Comparison of ENCODE assay signal across 8 cellular contexts in the genomic region with DNA sequence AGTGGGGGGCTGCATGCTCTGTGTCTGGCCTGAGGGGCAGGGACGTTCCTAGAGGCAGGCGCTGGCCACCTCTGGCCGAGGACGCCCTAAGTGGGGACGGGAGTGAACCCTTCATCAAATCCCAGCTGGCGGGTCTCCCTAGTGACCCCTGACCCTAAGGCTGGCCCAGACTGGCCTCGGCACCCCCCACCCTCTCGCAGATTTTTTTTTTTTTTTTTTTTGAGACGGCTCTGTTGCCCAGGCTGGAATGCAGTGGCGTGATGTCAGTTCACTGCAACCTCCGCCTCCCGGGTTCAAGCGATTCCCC. TPM values are rescaled to one million over a fixed set of nuclear protein-coding genes. Genes with fewer than 3 reads are reported as not detected.
DNase-seq lines count a peak whose midpoint lies in the region; ATAC-seq and TF ChIP-seq lines count a peak whose summit lies in the region.

No MANE protein-coding gene starts in this region.

- H3K4me1 ChIP-seq in heart left ventricle (peaks cover 24 to 80% (median 57%) of the 10 kb centered on the region in 12 donors), mesodermal cell (ENCODE audit: control insufficient read depth, insufficient read depth, low read length, poor library complexity, severe bottlenecking) (peaks cover 18% of the 10 kb centered on the region), upper lobe of left lung (peaks cover 52 to 65% (median 57%) of the 10 kb centered on the region in 4 donors)

- H3K4me3 ChIP-seq in heart left ventricle, result peak overlapping the region; percentile 12 to 96 (median 74)
- H3K4me3 ChIP-seq in brain microvascular endothelial cell (ENCODE audit: low read depth, low read length), result peak overlapping the region; percentile 60
- H3K4me3 ChIP-seq in mesodermal cell (ENCODE audit: extremely low read depth, insufficient read depth, low read length, poor library complexity, severe bottlenecking), result peak overlapping the region; percentile 57
- H3K4me3 ChIP-seq in upper lobe of left lung, result peak overlapping the region; percentile 59 to 98 (median 82)

- no peak for TF ChIP-seq EP300 in upper lobe of left lung (IDR thresholded peaks at IDR 0.05)

- no peak for DNase-seq in heart left ventricle
- DNase-seq in left cardiac atrium, result no peak
- DNase-seq in brain microvascular endothelial cell, result no peak
- no peak for DNase-seq in upper lobe of left lung
- DNase-seq in foreskin melanocyte, result no peak
- DNase-seq in stimulated activated CD8-positive, alpha-beta memory T cell treated with anti-CD3 and anti-CD28 coated beads, Interleukin-4, amount 100 ng/mL, for 48 hours, result no peak

- 38 to 47% (median 41%) methylated on average over 13 of the region's 13 CpGs for WGBS in heart left ventricle, 4 donors
- 63 to 64% methylated on average over 7 to 10 of the region's 13 CpGs for WGBS in mesodermal cell (ENCODE audit: insufficient coverage in 2 of 2), 2 experiments
- WGBS in upper lobe of left lung, 2 donors, result 43 to 54% methylated on average over 12 to 13 of the region's 13 CpGs

- no peaks in the 10 kb centered on the region for H3K27me3 ChIP-seq in heart left ventricle
- H3K27me3 ChIP-seq in brain microvascular endothelial cell (replicated peaks), result no peaks in the 10 kb centered on the region
- H3K27me3 ChIP-seq in upper lobe of left lung, result no peaks in the 10 kb centered on the region

- ATAC-seq in heart left ventricle (no peak), left cardiac atrium (no peak), upper lobe of left lung (ENCODE audit: low FRiP score in 2 of 2) (no peak), HG03457 (IDR thresholded peaks at IDR 0.05; ENCODE audit: unreplicated experiment) (no peak)

- H3K36me3 ChIP-seq in heart left ventricle (peaks cover 0 to 12% (median 2%) of the 10 kb centered on the region in 9 donors), brain microvascular endothelial cell (replicated peaks) (peaks cover 3% of the 10 kb centered on the region), mesodermal cell (ENCODE audit: control insufficient read depth, insufficient read depth, low read length) (peaks cover 18% of the 10 kb centered on the region), upper lobe of left lung (peaks cover 0 to 13% (median 8%) of the 10 kb centered on the region in 4 donors)

- H3K9me3 ChIP-seq in heart left ventricle (no peaks in the 10 kb centered on the region), mesodermal cell (ENCODE audit: control insufficient read depth, low read length) (no peaks in the 10 kb centered on the region), upper lobe of left lung (no peaks in the 10 kb centered on the region)

- H3K27ac ChIP-seq in heart left ventricle (peak overlapping the region; percentile 94 to 100 (median 98)), brain microvascular endothelial cell (peak overlapping the region; percentile 91), mesodermal cell (ENCODE audit: low read depth, low read length, severe bottlenecking) (peak overlapping the region; percentile 87), upper lobe of left lung (peak overlapping the region; percentile 94 to 98 (median 98))

- intact Hi-C loops in heart left ventricle (cut with DNase I) (loop anchor here in 6 of 10 donors (5.0 to 10.0 kb wide), 6 partner anchors 149 to 492 kb away; a partner anchor contains a TSS), left cardiac atrium (cut with DNase I) (loop anchor here in 1 of 2 donors (10.0 kb wide), 1 partner anchor 152 kb away; a partner anchor contains a TSS)

- TF ChIP-seq POLR2A in heart left ventricle (IDR thresholded peaks at IDR 0.05), result no peak
- TF ChIP-seq POLR2A in upper lobe of left lung (IDR thresholded peaks at IDR 0.05), result no peak

- in situ Hi-C loops in brain microvascular endothelial cell (cut with HindIII; ENCODE audit: low pct_ligation_motif_present, low sequenced_read_pairs), result no loop called here

- no peak for TF ChIP-seq CTCF in heart left ventricle (IDR thresholded peaks at IDR 0.05)
- no peak for TF ChIP-seq CTCF in brain microvascular endothelial cell (IDR thresholded peaks at IDR 0.05; ENCODE audit: low read depth, low read length, missing control alignments)
- no peak for TF ChIP-seq CTCF in upper lobe of left lung (IDR thresholded peaks at IDR 0.05)

RNA-seq across cellular contexts. Expression of a gene that starts 1.0 kb away (rescaled TPM):
- 10 to 100 TPM; 27.5 to 76.6 (median 35.5) TPM for total RNA-seq in heart left ventricle
- 10 to 100 TPM; 39.0 to 55.5 TPM for polyA plus RNA-seq in heart left ventricle
- total RNA-seq in left cardiac atrium, result 10 to 100 TPM; 27.7 to 46.9 TPM
- polyA plus RNA-seq in mesodermal cell (2013, experiment 1 of 2), result 61.6 TPM
- 58.8 TPM for polyA plus RNA-seq in mesodermal cell (2013, experiment 2 of 2)
- 100 to 1,000 TPM in 1 of 6 donors, 10 to 100 TPM in 5; 50.1 to 135 (median 76.4) TPM for total RNA-seq in upper lobe of left lung

RNA-seq across cellular contexts. Expression of a gene that starts 21.0 kb away (rescaled TPM):
- total RNA-seq in heart left ventricle (1 to 10 TPM; 4.2 to 8.3 (median 6.3) TPM), left cardiac atrium (1 to 10 TPM; 6.7 to 7.3 TPM), upper lobe of left lung (10 to 100 TPM in 5 of 6 donors, 1 to 10 TPM in 1; 8.2 to 21.0 (median 12.5) TPM)
- 1 to 10 TPM; 4.2 to 6.8 TPM for polyA plus RNA-seq in heart left ventricle
- polyA plus RNA-seq in mesodermal cell (2013, experiment 1 of 2), result 12.6 TPM
- polyA plus RNA-seq in mesodermal cell (2013, experiment 2 of 2), result 16.1 TPM

RNA-seq across cellular contexts. Expression of a gene that starts 21.0 kb away (rescaled TPM):
- total RNA-seq in heart left ventricle, result 1 to 10 TPM in 7 of 9 donors, under 1 TPM in 2; 0.38 to 4.5 (median 2.6) TPM
- under 1 TPM; 0.79 to 0.84 TPM for polyA plus RNA-seq in heart left ventricle
- total RNA-seq in left cardiac atrium, result 1 to 10 TPM; 2.4 to 6.3 TPM
- polyA plus RNA-seq in mesodermal cell (2013, experiment 1 of 2), result 3.1 TPM
- 1.0 TPM for polyA plus RNA-seq in mesodermal cell (2013, experiment 2 of 2)
- total RNA-seq in upper lobe of left lung, result 1 to 10 TPM in 5 of 6 donors, under 1 TPM in 1; 0.89 to 5.5 (median 2.6) TPM
